ENCODE assay signal across 22 cellular contexts in the genomic region with DNA sequence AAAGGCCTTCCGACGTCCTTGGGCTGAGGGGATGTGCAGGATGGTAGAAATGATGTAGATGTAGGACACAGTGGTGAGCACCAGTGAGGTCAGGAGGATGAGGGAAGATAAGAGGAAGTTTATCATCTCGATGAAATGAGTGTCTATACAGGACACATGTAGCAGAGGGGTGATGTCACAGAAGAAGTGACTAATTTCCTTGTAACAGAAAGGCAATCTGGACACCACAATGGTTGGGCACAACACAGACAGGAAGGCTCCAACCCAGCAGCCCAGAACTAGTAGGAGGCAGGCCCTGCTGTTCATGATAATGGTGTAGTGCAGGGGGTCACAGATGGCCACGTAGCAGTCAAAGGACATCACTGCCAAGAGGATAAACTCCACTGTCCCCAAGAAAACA. TPM values are rescaled to one million over a fixed set of nuclear protein-coding genes. Genes with fewer than 3 reads are reported as not detected.
A peak's percentile ranks its signal among the peaks of the same experiment; 100 is the strongest.
DNase-seq lines count a peak whose midpoint lies in the region; ATAC-seq lines count a peak whose summit lies in the region.
"Had no signal": no experiment of that assay in that cellular context is flagged by ENCODE, and none has a peak within 500 bp of the region (broad histone marks: within the 10 kb centered on the region; RNA-seq: fewer than 3 reads in every experiment).

No MANE protein-coding gene starts in this region.

- peaks cover 10% of the 10 kb centered on the region for H3K27me3 Mint-ChIP-seq in activated T-cell treated with anti-CD3 and anti-CD28 coated beads, Interleukin-2, amount 50 U/mL, for 72 hours (ENCODE audit: low read depth)
- H3K27me3 Mint-ChIP-seq in activated T-helper 2 cell treated with anti-CD3 and anti-CD28 coated beads, Interferon-gamma antibody, Interleukin-2, Interleukin-4, amounts not matched to agents 10 μg/mL and 5 μg/mL and 100 μg/mL, durations not matched to agents 14 hours and 24 hours and 36 hours (ENCODE audit: low read depth) = peaks cover 11% of the 10 kb centered on the region
- H3K27me3 Mint-ChIP-seq: effector memory CD8-positive, alpha-beta T cell had no signal

- no peaks in the 10 kb centered on the region for H3K9me3 Mint-ChIP-seq in activated T-cell treated with anti-CD3 and anti-CD28 coated beads, Interleukin-2, amount 50 U/mL, for 72 hours
- H3K9me3 Mint-ChIP-seq in activated T-helper 2 cell treated with anti-CD3 and anti-CD28 coated beads, Interferon-gamma antibody, Interleukin-2, Interleukin-4, amounts not matched to agents 10 μg/mL and 5 μg/mL and 100 μg/mL, durations not matched to agents 14 hours and 24 hours and 36 hours = no peaks in the 10 kb centered on the region
- H3K9me3 Mint-ChIP-seq: activated CD4-positive, alpha-beta memory T cell treated with anti-CD3 and anti-CD28 coated beads for 36 hours; activated naive CD4-positive, alpha-beta T cell treated with anti-CD3 and anti-CD28 coated beads, Interleukin-2, amount 50 U/mL, for 72 hours; effector memory CD8-positive, alpha-beta T cell; neural crest cell had no signal

- H3K36me3 Mint-ChIP-seq in activated T-cell treated with anti-CD3 and anti-CD28 coated beads, Interleukin-2, amount 50 U/mL, for 72 hours (ENCODE audit: insufficient read depth in 2 of 2) = no peaks in the 10 kb centered on the region
- H3K36me3 Mint-ChIP-seq in activated T-helper 2 cell treated with anti-CD3 and anti-CD28 coated beads, Interferon-gamma antibody, Interleukin-2, Interleukin-4, amounts not matched to agents 10 μg/mL and 5 μg/mL and 100 μg/mL, durations not matched to agents 14 hours and 24 hours and 36 hours (ENCODE audit: low read depth) = no peaks in the 10 kb centered on the region
- H3K36me3 Mint-ChIP-seq: activated CD4-positive, alpha-beta memory T cell treated with anti-CD3 and anti-CD28 coated beads for 36 hours; activated naive CD4-positive, alpha-beta T cell treated with anti-CD3 and anti-CD28 coated beads, Interleukin-2, amount 50 U/mL, for 72 hours; CD14-positive monocyte had no signal

- intact Hi-C loops in activated T-helper 2 cell treated with anti-CD3 and anti-CD28 coated beads, Interferon-gamma antibody, Interleukin-2, Interleukin-4, amounts not matched to agents 10 μg/mL and 5 μg/mL and 100 μg/mL, durations not matched to agents 14 hours and 24 hours and 36 hours (cut with micrococcal nuclease) = loop anchor here (2.0 kb wide), 1 partner anchor 86 kb away; the partner anchor contains the start of gene OR6X1

- no peak overlapping the region for H3K4me3 Mint-ChIP-seq in activated T-cell treated with anti-CD3 and anti-CD28 coated beads, Interleukin-2, amount 50 U/mL, for 72 hours
- H3K4me3 Mint-ChIP-seq in activated T-helper 2 cell treated with anti-CD3 and anti-CD28 coated beads, Interferon-gamma antibody, Interleukin-2, Interleukin-4, amounts not matched to agents 10 μg/mL and 5 μg/mL and 100 μg/mL, durations not matched to agents 14 hours and 24 hours and 36 hours (ENCODE audit: low read depth) = no peak overlapping the region
- H3K4me3 Mint-ChIP-seq: activated CD4-positive, alpha-beta memory T cell treated with anti-CD3 and anti-CD28 coated beads for 36 hours; CD14-positive monocyte; effector memory CD8-positive, alpha-beta T cell; neural crest cell had no signal

- peak; percentile 80 to 96 for ATAC-seq in activated T-cell treated with anti-CD3 and anti-CD28 coated beads, Interleukin-2, amount 50 U/mL, for 72 hours (replicated peaks in 1 of 2)
- ATAC-seq in GM19351 (IDR thresholded peaks at IDR 0.05; ENCODE audit: unreplicated experiment) = no peak
- ATAC-seq: effector memory CD8-positive, alpha-beta T cell; GM12878 had no signal

- peaks cover 8% of the 10 kb centered on the region for H3K4me1 Mint-ChIP-seq in activated T-cell treated with anti-CD3 and anti-CD28 coated beads, Interleukin-2, amount 50 U/mL, for 72 hours (ENCODE audit: low read depth)
- H3K4me1 Mint-ChIP-seq in activated T-helper 2 cell treated with anti-CD3 and anti-CD28 coated beads, Interferon-gamma antibody, Interleukin-2, Interleukin-4, amounts not matched to agents 10 μg/mL and 5 μg/mL and 100 μg/mL, durations not matched to agents 14 hours and 24 hours and 36 hours (ENCODE audit: low read depth) = peaks cover 7% of the 10 kb centered on the region
- H3K4me1 Mint-ChIP-seq: CD14-positive monocyte, neural crest cell had no signal

- H3K27ac Mint-ChIP-seq in activated T-cell treated with anti-CD3 and anti-CD28 coated beads, Interleukin-2, amount 50 U/mL, for 72 hours = no peak overlapping the region
- H3K27ac Mint-ChIP-seq in activated T-helper 2 cell treated with anti-CD3 and anti-CD28 coated beads, Interferon-gamma antibody, Interleukin-2, Interleukin-4, amounts not matched to agents 10 μg/mL and 5 μg/mL and 100 μg/mL, durations not matched to agents 14 hours and 24 hours and 36 hours = peak overlapping the region; percentile 41
- H3K27ac Mint-ChIP-seq: activated CD4-positive, alpha-beta memory T cell treated with anti-CD3 and anti-CD28 coated beads for 36 hours; effector memory CD8-positive, alpha-beta T cell had no signal

- DNase-seq in activated T-cell treated with anti-CD3 and anti-CD28 coated beads, Interleukin-2, amount 50 U/mL, for 72 hours = peak; percentile 5 to 10
- DNase-seq in activated T-cell treated with anti-CD3 and anti-CD28 coated beads, Interleukin-2, amount 50 U/mL, for 1 hour = no peak
- DNase-seq in HT1080 (ENCODE audit: low read depth) (peak; percentile 76), pulmonary artery endothelial cell (ENCODE audit: low read depth, low spot score) (peak; percentile 22), ureter (ENCODE audit: low spot score) (no peak), HUDEP-2 (lab: John Stamatoyannopoulos, UW; ENCODE audit: unreplicated experiment in 76 of 76) (no peak)
- no peak for DNase-seq in activated T-helper 2 cell treated with anti-CD3 and anti-CD28 coated beads, Interferon-gamma antibody, Interleukin-2, Interleukin-4, amounts not matched to agents 10 μg/mL and 5 μg/mL and 100 μg/mL, durations not matched to agents 14 hours and 24 hours and 36 hours (ENCODE audit: low spot score)
- DNase-seq: activated CD4-positive, alpha-beta memory T cell treated with anti-CD3 and anti-CD28 coated beads for 36 hours; activated T-cell treated with anti-CD3 and anti-CD28 coated beads, Interleukin-2, amount 50 U/mL, for 48 hours; effector memory CD8-positive, alpha-beta T cell; HCEC 1CT; head of caudate nucleus; NCI-H69; posterior cingulate gyrus; SIG-M5; testis had no signal

RNA-seq across cellular contexts. Expression of gene OR6M1, which starts 35.0 kb away (rescaled TPM):
- not detected for total RNA-seq in activated T-cell treated with anti-CD3 and anti-CD28 coated beads, Interleukin-2, amount 50 U/mL, for 72 hours
- not detected in 2 replicates for total RNA-seq in HT1080 (2014; rRNA removed; shearing (Covaris generic))
- not detected in 2 replicates for polyA plus RNA-seq in HT1080 (2015; cell fraction: cytosol; rRNA removed)
- polyA plus RNA-seq in HT1080 (2015; cell fraction: nucleus; rRNA removed) = not detected in 2 replicates
- total RNA-seq in activated T-helper 2 cell treated with anti-CD3 and anti-CD28 coated beads, Interferon-gamma antibody, Interleukin-2, Interleukin-4, amounts not matched to agents 10 μg/mL and 5 μg/mL and 100 μg/mL, durations not matched to agents 14 hours and 24 hours and 36 hours = not detected in 2 replicates
- total RNA-seq in pulmonary artery endothelial cell = not detected in 2 replicates
- not detected for total RNA-seq in ureter
- total RNA-seq: activated CD4-positive, alpha-beta memory T cell treated with anti-CD3 and anti-CD28 coated beads for 36 hours; activated naive CD4-positive, alpha-beta T cell treated with anti-CD3 and anti-CD28 coated beads, Interleukin-2, amount 50 U/mL, for 72 hours; GM12878; neural crest cell; testis had no signal
- polyA plus RNA-seq: AG04450, CD14-positive monocyte, GM12878 had no signal

RNA-seq across cellular contexts. Expression of gene TMEM225, which starts 44.3 kb away (rescaled TPM):
- not detected for total RNA-seq in activated T-cell treated with anti-CD3 and anti-CD28 coated beads, Interleukin-2, amount 50 U/mL, for 72 hours
- not detected in 2 replicates for total RNA-seq in HT1080 (2014; rRNA removed; shearing (Covaris generic))
- polyA plus RNA-seq in HT1080 (2015; cell fraction: cytosol; rRNA removed) = not detected in 2 replicates
- polyA plus RNA-seq in HT1080 (2015; cell fraction: nucleus; rRNA removed) = not detected in 2 replicates
- total RNA-seq in activated T-helper 2 cell treated with anti-CD3 and anti-CD28 coated beads, Interferon-gamma antibody, Interleukin-2, Interleukin-4, amounts not matched to agents 10 μg/mL and 5 μg/mL and 100 μg/mL, durations not matched to agents 14 hours and 24 hours and 36 hours = not detected in 2 replicates
- not detected in 2 replicates for total RNA-seq in pulmonary artery endothelial cell
- total RNA-seq in ureter = not detected
- total RNA-seq: activated CD4-positive, alpha-beta memory T cell treated with anti-CD3 and anti-CD28 coated beads for 36 hours; activated naive CD4-positive, alpha-beta T cell treated with anti-CD3 and anti-CD28 coated beads, Interleukin-2, amount 50 U/mL, for 72 hours; GM12878; neural crest cell had no signal
- polyA plus RNA-seq: AG04450, CD14-positive monocyte, GM12878 had no signal

Comparison
In these comparisons a context has a peak if more than half of its experiments do, and no peak if none do; other contexts are left out.
1. DNase-seq: peak in activated T-cell treated with anti-CD3 and anti-CD28 coated beads, Interleukin-2, amount 50 U/mL, for 72 hours (2 of 2), HT1080 (single experiment) and pulmonary artery endothelial cell (single experiment); none in activated T-cell treated with anti-CD3 and anti-CD28 coated beads, Interleukin-2, amount 50 U/mL, for 1 hour (single experiment), activated T-helper 2 cell treated with anti-CD3 and anti-CD28 coated beads, Interferon-gamma antibody, Interleukin-2, Interleukin-4, amounts not matched to agents 10 μg/mL and 5 μg/mL and 100 μg/mL, durations not matched to agents 14 hours and 24 hours and 36 hours (single experiment), ureter (single experiment) and HUDEP-2 (0 of 76).